In the genomic region with DNA sequence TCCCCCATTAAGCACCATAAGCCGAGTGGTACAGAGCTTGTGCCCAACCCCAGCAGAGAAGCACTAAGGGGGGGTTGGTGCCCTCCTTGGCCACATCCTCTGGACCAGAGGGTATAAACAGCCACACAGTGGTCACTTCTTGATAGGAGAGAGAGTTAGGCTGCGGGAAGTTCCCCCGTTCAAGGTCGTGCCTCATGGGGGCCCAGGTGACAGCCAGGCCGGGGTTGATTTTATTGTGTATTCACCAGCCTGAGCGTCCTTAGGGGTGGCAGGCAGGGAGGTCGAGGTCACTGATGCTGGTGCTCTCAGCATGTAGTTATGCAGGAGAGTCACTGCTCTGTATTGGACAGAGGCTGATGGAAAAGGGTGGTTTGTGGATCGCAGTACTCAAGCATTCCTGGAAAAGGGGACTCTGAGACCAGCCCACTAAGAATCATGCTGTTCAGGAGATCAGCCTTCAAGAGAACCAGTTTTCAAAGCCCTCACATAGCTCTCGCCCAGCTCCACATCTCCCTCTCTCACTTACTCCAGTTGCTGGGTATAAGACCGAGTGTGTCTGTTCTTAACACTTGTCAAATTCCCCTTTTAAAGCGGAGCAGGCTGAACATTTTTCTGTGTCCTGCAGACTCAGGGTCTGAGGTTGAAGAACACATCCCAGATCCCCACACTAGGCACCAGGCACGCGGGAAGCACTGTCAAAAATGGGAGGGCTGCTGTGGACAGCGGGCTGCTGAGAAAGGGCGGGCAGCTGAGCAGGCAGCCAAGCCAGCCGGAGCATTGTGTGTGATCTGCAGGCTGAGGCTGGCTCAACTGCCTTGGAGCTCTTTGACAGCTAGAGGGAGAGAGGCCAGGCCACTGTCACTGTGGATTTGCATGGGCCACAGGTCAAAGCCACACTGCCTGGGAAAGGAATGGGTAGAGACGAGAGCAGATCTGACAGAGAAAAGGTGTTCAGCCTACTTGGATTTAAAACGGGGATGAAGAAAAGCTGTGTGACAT, we compare ENCODE assay signal across 8 cellular contexts. TPM values are rescaled to one million over a fixed set of nuclear protein-coding genes. Genes with fewer than 3 reads are reported as not detected.
DNase-seq lines count a peak whose midpoint lies in the region; ATAC-seq and TF ChIP-seq lines count a peak whose summit lies in the region.

No MANE protein-coding gene starts in this region.

- H3K27ac ChIP-seq in gastrocnemius medialis = peak overlapping the region; percentile 59 to 84 (median 78)

- H3K9me3 ChIP-seq in gastrocnemius medialis = no peaks in the 10 kb centered on the region

- H3K36me3 ChIP-seq in H7 (replicated peaks; ENCODE audit: control insufficient read depth, insufficient read depth, low read length) = no peaks in the 10 kb centered on the region
- no peaks in the 10 kb centered on the region for H3K36me3 ChIP-seq in gastrocnemius medialis

- H3K4me1 ChIP-seq in gastrocnemius medialis = peaks cover 61 to 62% of the 10 kb centered on the region in 2 donors

- peak overlapping the region; percentile 53 for H3K4me3 ChIP-seq in H7 (ENCODE audit: insufficient read depth, low read depth, low read length)
- peak overlapping the region; percentile 52 to 67 (median 54) for H3K4me3 ChIP-seq in gastrocnemius medialis

- in situ Hi-C loops in gastrocnemius medialis (cut with MboI; ENCODE audit: low sequenced_read_pairs in 4 of 4) = no loop called here

- peak in 3 of 5 experiments; percentile 32 to 51 (median 50) for TF ChIP-seq CTCF in gastrocnemius medialis (IDR thresholded peaks at IDR 0.05 in 4 of 5, conservative IDR thresholded peaks at IDR 0.05 in 1 of 5)

- DNase-seq in H7 (peak; percentile 63), amygdala (lab: John Stamatoyannopoulos, UW) (peak in 49 of 56 donors; percentile 8 to 78 (median 34)), iPS-NIHi11 (ENCODE audit: low spot score) (peak; percentile 61), gastrocnemius medialis (peak; percentile 35 to 66), cortex of kidney (lab: John Stamatoyannopoulos, UW) (no peak)
- DNase-seq in NK-92 treated with Interleukin-12 subunit alpha and Interleukin-12 subunit beta, amount 100 ng/mL, for 24 hours (lab: John Stamatoyannopoulos, UW) = no peak
- DNase-seq in activated CD4-positive, alpha-beta T cell treated with anti-CD3 and anti-CD28 coated beads, Interleukin-2, amount 50 U/mL, for 48 hours = no peak

- no peak for TF ChIP-seq POLR2A in gastrocnemius medialis (IDR thresholded peaks at IDR 0.05)

- peak in 1 of 2 donors; percentile 16 for ATAC-seq in gastrocnemius medialis
- no peak for ATAC-seq in GM21737 (IDR thresholded peaks at IDR 0.05; ENCODE audit: unreplicated experiment)

- intact Hi-C loops in gastrocnemius medialis (cut with DNase I; ENCODE audit: low total_unique reads) = no loop called here

- H3K27me3 ChIP-seq in H7 (ENCODE audit: control insufficient read depth, insufficient read depth, low read length) (peaks cover 31% of the 10 kb centered on the region), gastrocnemius medialis (peaks cover 0 to 14% (median 5%) of the 10 kb centered on the region in 3 donors)

RNA-seq across cellular contexts. Expression of a gene that starts 1.8 kb away (rescaled TPM):
- total RNA-seq in H7 (2014; rRNA removed; shearing (Covaris generic)) = 4.3 and 8.3 TPM in 2 replicates
- 1 to 10 TPM; 2.8 to 4.8 (median 3.4) TPM for total RNA-seq in gastrocnemius medialis

Comparison
In these comparisons a context has a peak if more than half of its experiments do, and no peak if none do; other contexts are left out.
1. DNase-seq: peak in H7 (single experiment), amygdala (49 of 56), iPS-NIHi11 (single experiment) and gastrocnemius medialis (2 of 2); none in cortex of kidney (single experiment), NK-92 treated with Interleukin-12 subunit alpha and Interleukin-12 subunit beta, amount 100 ng/mL, for 24 hours (single experiment) and activated CD4-positive, alpha-beta T cell treated with anti-CD3 and anti-CD28 coated beads, Interleukin-2, amount 50 U/mL, for 48 hours (0 of 2).